In genomic region chr10:101067356-101068083, GRCh38 we compare ENCODE assay signal across 7 cellular contexts. TPM values are rescaled to one million over a fixed set of nuclear protein-coding genes. Genes with fewer than 3 reads are reported as not detected.
A peak's percentile ranks its signal among the peaks of the same experiment; 100 is the strongest.
DNase-seq lines count a peak whose midpoint lies in the region; ATAC-seq, FAIRE-seq and TF ChIP-seq lines count a peak whose summit lies in the region.

No MANE protein-coding gene starts in this region.

- peak; percentile 92 for FAIRE-seq in GM12892 (lab: Jason Lieb, UNC)

- POLR2A ChIA-PET in Panc1 (lab: Charles Lee): no interaction called here

- no peak overlapping the region for H3K9ac ChIP-seq in HUES64 (ENCODE audit: low read depth, low read length)

- no TSS peak for BruUV-seq in Panc1 (replicated peaks; lab: Mats Ljungman, UMichigan)

- H3K36me3 Mint-ChIP-seq in activated T-cell treated with anti-CD3 and anti-CD28 coated beads, Interleukin-2, amount 50 U/mL, for 72 hours (ENCODE audit: insufficient read depth in 2 of 2): no peaks in the 10 kb centered on the region
- no peaks in the 10 kb centered on the region for H3K36me3 Mint-ChIP-seq in natural killer cell

- CTCF ChIA-PET in Panc1 (lab: Charles Lee): interaction anchor here (0.6 to 3.7 kb wide), 9 partner anchors 8 to 443 kb away, joined by 3 to 19 read pairs (median 6); partner anchors contain the start of genes PDZD7 and SFXN3

- DNase-seq in GM12892 (ENCODE audit: insufficient read length) (peak; percentile 77), Panc1 (ENCODE audit: low read depth, low spot score) (no peak), fibroblast of mammary gland (ENCODE audit: low read depth) (peak; percentile 83), natural killer cell (peak; percentile 64)
- DNase-seq in activated T-cell treated with anti-CD3 and anti-CD28 coated beads, Interleukin-2, amount 50 U/mL, for 72 hours: peak; percentile 80
- DNase-seq in stimulated activated naive CD4-positive, alpha-beta T cell (lab: John Stamatoyannopoulos, UW): peak; percentile 51 to 79 (median 63)

- peak overlapping the region; percentile 56 for H3K4me3 ChIP-seq in HUES64 (ENCODE audit: low read length)
- H3K4me3 ChIP-seq in Panc1 (ENCODE audit: low read depth in 2 of 2, low read length in 2 of 2): peak overlapping the region; percentile 64 to 94
- H3K4me3 ChIP-seq in fibroblast of mammary gland (ENCODE audit: control insufficient read depth, low read depth, low read length): peak overlapping the region; percentile 56

- WGBS in HUES64: under 1% methylated on average over 43 of the region's 43 CpGs

- peak overlapping the region; percentile 7 for H3K27ac Mint-ChIP-seq in activated T-cell treated with anti-CD3 and anti-CD28 coated beads, Interleukin-2, amount 50 U/mL, for 72 hours
- H3K27ac Mint-ChIP-seq in natural killer cell: peak overlapping the region in 1 of 2 donors; percentile 17

- TF ChIP-seq POLR2A in GM12892 (IDR thresholded peaks at IDR 0.05; ENCODE audit: low read depth, low read length): no peak

- H3K4me1 ChIP-seq in HUES64 (ENCODE audit: insufficient read depth, low read length): peaks cover 20% of the 10 kb centered on the region
- H3K4me1 ChIP-seq in Panc1 (ENCODE audit: control insufficient read depth, insufficient read depth, low read length): peaks cover 34% of the 10 kb centered on the region

- TF ChIP-seq CTCF in Panc1 (IDR thresholded peaks at IDR 0.05): peak; percentile 95
- peak; percentile 89 for TF ChIP-seq CTCF in fibroblast of mammary gland (conservative IDR thresholded peaks at IDR 0.05; ENCODE audit: control insufficient read depth, insufficient read depth, low read depth, low read length)
- peak; percentile 92 for TF ChIP-seq CTCF in natural killer cell (IDR thresholded peaks at IDR 0.05)

- H3K27ac ChIP-seq in HUES64 (ENCODE audit: low read depth, low read length) (no peak overlapping the region), Panc1 (ENCODE audit: low read length) (peak overlapping the region; percentile 91)

- peak overlapping the region; percentile 85 to 86 for H3K4me3 Mint-ChIP-seq in activated T-cell treated with anti-CD3 and anti-CD28 coated beads, Interleukin-2, amount 50 U/mL, for 72 hours
- H3K4me3 Mint-ChIP-seq in natural killer cell: peak overlapping the region; percentile 88

- peaks cover 78% of the 10 kb centered on the region for H3K27me3 ChIP-seq in HUES64 (ENCODE audit: insufficient read depth, low read length)
- H3K27me3 ChIP-seq in Panc1 (ENCODE audit: control insufficient read depth, insufficient read depth, low read length): no peaks in the 10 kb centered on the region

- no peaks in the 10 kb centered on the region for H3K9me3 Mint-ChIP-seq in activated T-cell treated with anti-CD3 and anti-CD28 coated beads, Interleukin-2, amount 50 U/mL, for 72 hours
- no peaks in the 10 kb centered on the region for H3K9me3 Mint-ChIP-seq in natural killer cell

- intact Hi-C loops in Panc1 (cut with micrococcal nuclease; ENCODE audit: unreplicated experiment): no loop called here
- intact Hi-C loops in natural killer cell (cut with micrococcal nuclease): loop anchor here (1.0 to 5.0 kb wide), 3 partner anchors 7 to 35 kb away; partner anchors contain the start of genes PDZD7 and SFXN3

- in situ Hi-C loops in Panc1 (cut with HindIII; ENCODE audit: low pct_unique_long_range_greater_than_20kb, low sequenced_read_pairs): no loop called here

- H3K36me3 ChIP-seq in HUES64 (ENCODE audit: insufficient read depth, low read length) (no peaks in the 10 kb centered on the region), Panc1 (ENCODE audit: control insufficient read depth, insufficient read depth, low read length) (no peaks in the 10 kb centered on the region)

- ATAC-seq in Panc1 (peak; percentile 64), natural killer cell (peak; percentile 73 to 85 (median 79))
- ATAC-seq in activated T-cell treated with anti-CD3 and anti-CD28 coated beads, Interleukin-2, amount 50 U/mL, for 72 hours (replicated peaks in 1 of 2): peak; percentile 73 to 74

- H3K27me3 Mint-ChIP-seq in activated T-cell treated with anti-CD3 and anti-CD28 coated beads, Interleukin-2, amount 50 U/mL, for 72 hours (ENCODE audit: low read depth): peaks cover 57% of the 10 kb centered on the region
- peaks cover 40 to 45% of the 10 kb centered on the region in 2 donors for H3K27me3 Mint-ChIP-seq in natural killer cell (ENCODE audit: low read depth in 2 of 2)

- no peaks in the 10 kb centered on the region for H3K9me3 ChIP-seq in HUES64 (ENCODE audit: insufficient read depth, low read depth, low read length)
- H3K9me3 ChIP-seq in Panc1 (ENCODE audit: control insufficient read depth, insufficient read depth, low read depth, low read length): no peaks in the 10 kb centered on the region

- H3K4me1 Mint-ChIP-seq in activated T-cell treated with anti-CD3 and anti-CD28 coated beads, Interleukin-2, amount 50 U/mL, for 72 hours (ENCODE audit: low read depth): peaks cover 37% of the 10 kb centered on the region
- peaks cover 5 to 33% of the 10 kb centered on the region in 2 donors for H3K4me1 Mint-ChIP-seq in natural killer cell

RNA-seq across cellular contexts. Expression of gene KAZALD1, which starts 5.7 kb away (rescaled TPM):
- polyA plus RNA-seq in GM12892 (2012; ENCODE audit: missing spikeins): 0.66 TPM
- polyA plus RNA-seq in HUES64 (2013, experiment 1 of 2): 0.55 TPM
- polyA plus RNA-seq in HUES64 (2013, experiment 2 of 2): 1.4 TPM
- total RNA-seq in Panc1 (2021; ENCODE audit: unreplicated experiment) (21.2 TPM), natural killer cell (under 1 TPM in 1 of 3 donors, not detected in 2; 0.49 TPM)
- polyA plus RNA-seq in Panc1 (2012; ENCODE audit: insufficient read length): 17.5 TPM
- total RNA-seq in activated T-cell treated with anti-CD3 and anti-CD28 coated beads, Interleukin-2, amount 50 U/mL, for 72 hours: under 1 TPM; 0.49 to 0.53 TPM

RNA-seq across cellular contexts. Expression of gene SFXN3, which starts 36.5 kb away (rescaled TPM):
- 2.2 TPM for polyA plus RNA-seq in GM12892 (2012; ENCODE audit: missing spikeins)
- 1.0 TPM for polyA plus RNA-seq in HUES64 (2013, experiment 1 of 2)
- polyA plus RNA-seq in HUES64 (2013, experiment 2 of 2): 0.76 TPM
- total RNA-seq in Panc1 (2021; ENCODE audit: unreplicated experiment): 15.3 TPM
- polyA plus RNA-seq in Panc1 (2012; ENCODE audit: insufficient read length): 12.9 TPM
- total RNA-seq in activated T-cell treated with anti-CD3 and anti-CD28 coated beads, Interleukin-2, amount 50 U/mL, for 72 hours: 10 to 100 TPM; 23.5 to 24.2 TPM
- 10 to 100 TPM; 59.7 to 74.5 (median 68.9) TPM for total RNA-seq in natural killer cell

RNA-seq across cellular contexts. Expression of gene PDZD7, which starts 36.6 kb away (rescaled TPM):
- 0.15 TPM for polyA plus RNA-seq in GM12892 (2012; ENCODE audit: missing spikeins)
- polyA plus RNA-seq in HUES64 (2013, experiment 1 of 2): 0.30 TPM
- polyA plus RNA-seq in HUES64 (2013, experiment 2 of 2): 0.19 TPM
- total RNA-seq in Panc1 (2021; ENCODE audit: unreplicated experiment) (1.8 TPM), natural killer cell (1 to 10 TPM in 1 of 3 donors, under 1 TPM in 2; 0.35 to 1.2 (median 0.52) TPM)
- 2.0 TPM for polyA plus RNA-seq in Panc1 (2012; ENCODE audit: insufficient read length)
- total RNA-seq in activated T-cell treated with anti-CD3 and anti-CD28 coated beads, Interleukin-2, amount 50 U/mL, for 72 hours: under 1 TPM; 0.12 to 0.44 TPM

Comparison
In these comparisons a context has a peak if more than half of its experiments do, and no peak if none do; other contexts are left out.
1. RNA of gene KAZALD1, which starts 5.7 kb away (total RNA-seq): 21.2 TPM in Panc1 (single experiment); 0.49 to 0.53 TPM in activated T-cell treated with anti-CD3 and anti-CD28 coated beads, Interleukin-2, amount 50 U/mL, for 72 hours and 0.49 TPM in natural killer cell; every median in the first group is over 10 times any median in the second.
2. Peak in every context shown above with its lines, with median percentiles within 50 percentile points of each other: H3K4me3 ChIP-seq, ATAC-seq and CTCF ChIP-seq.